In the genomic region with DNA sequence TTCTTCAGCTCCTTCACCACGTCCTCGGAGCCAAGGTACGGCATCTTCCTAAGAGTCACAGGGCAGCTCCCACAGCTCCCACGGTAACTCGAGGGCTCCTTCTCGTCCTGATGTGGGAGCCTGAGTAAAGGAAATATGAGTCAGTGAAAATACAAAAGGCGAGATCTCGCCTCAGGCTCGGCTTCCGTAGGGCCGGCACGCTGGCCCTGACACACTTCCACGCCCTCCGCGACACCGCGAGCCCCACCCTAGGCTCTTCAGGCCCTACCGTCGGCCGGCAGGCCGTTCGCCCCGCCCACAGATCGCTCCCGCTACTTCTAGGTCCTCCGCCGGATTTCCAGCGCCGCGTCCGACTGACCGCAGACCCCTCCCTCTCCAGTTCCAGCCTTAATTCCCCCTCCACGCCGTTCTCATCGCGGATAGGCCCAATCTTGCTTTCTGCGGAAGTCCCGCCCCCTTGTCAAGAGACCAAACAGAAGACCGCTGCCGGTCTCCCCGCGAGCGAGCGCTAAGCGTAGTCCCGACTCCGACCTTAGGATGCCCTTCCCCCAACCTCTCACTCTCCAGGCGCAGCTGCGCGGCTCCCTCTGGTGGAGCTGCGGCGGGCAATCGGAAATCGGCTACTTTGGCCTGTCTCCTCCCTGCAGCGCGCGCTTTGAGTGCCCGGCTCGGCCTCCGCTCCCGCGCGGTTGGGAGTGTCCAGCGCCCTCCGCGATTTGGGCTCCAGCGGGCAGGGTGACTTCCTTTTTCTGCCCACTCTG, we compare ENCODE assay signal across 8 cellular contexts. TPM values are rescaled to one million over a fixed set of nuclear protein-coding genes. Genes with fewer than 3 reads are reported as not detected.
A peak's percentile ranks its signal among the peaks of the same experiment; 100 is the strongest.
DNase-seq lines count a peak whose midpoint lies in the region; ATAC-seq, FAIRE-seq and TF ChIP-seq lines count a peak whose summit lies in the region.

TSS of gene AP4B1 (minus strand) at position 126 of the 761 bp plus-strand sequence. CDS start at position 44, 82 bp downstream.
TSS of gene DCLRE1B (plus strand) at position 653 of the 761 bp plus-strand sequence. CDS start 261 bp downstream, outside the sequence.

- no peaks in the 10 kb centered on the region for H3K4me1 ChIP-seq in H9 (ENCODE audit: insufficient read depth, low read length)

- H3K4me3 Mint-ChIP-seq in H9 (peak within 1 kb of the TSS; percentile 94 to 96), nephron progenitor cell (peak within 1 kb of the TSS; percentile 99)
- peak within 1 kb of the TSS; percentile 92 to 99 for H3K4me3 Mint-ChIP-seq in stimulated activated naive CD8-positive, alpha-beta T cell treated with anti-CD3 and anti-CD28 coated beads, Interleukin-15, amount 100 ng/mL, for 72 hours

- peak within 1 kb of the TSS; percentile 27 for H3K18ac ChIP-seq in H9 (ENCODE audit: insufficient read length, low read depth, low read length)

- H3K4me1 Mint-ChIP-seq in H9 (peaks cover 11% of the 10 kb centered on the region in 2 experiments), nephron progenitor cell (peaks cover 22% of the 10 kb centered on the region)
- peaks cover 67% of the 10 kb centered on the region for H3K4me1 Mint-ChIP-seq in stimulated activated naive CD8-positive, alpha-beta T cell treated with anti-CD3 and anti-CD28 coated beads, Interleukin-15, amount 100 ng/mL, for 72 hours

- ATAC-seq in stimulated activated naive CD8-positive, alpha-beta T cell treated with anti-CD3 and anti-CD28 coated beads, Interleukin-15, amount 100 ng/mL, for 72 hours = peak; percentile 95

- no peak within 1 kb of the TSS for H2AK5ac ChIP-seq in H9 (ENCODE audit: insufficient read length, low read length)

- WGBS in H9 (ENCODE audit: extremely low coverage, insufficient read length, low lambda C conversion rate) = no CpG with 5 or more reads among the region's 67 CpGs

- no peaks in the 10 kb centered on the region for H3K79me1 ChIP-seq in H9 (ENCODE audit: insufficient read depth, low read depth, low read length, poor library complexity, severe bottlenecking)

- H3K4ac ChIP-seq in H9 (ENCODE audit: low read depth, low read length) = no peak within 1 kb of the TSS

- H2AFZ ChIP-seq in H9 (ENCODE audit: low read length) = no peak within 1 kb of the TSS

- no peak within 1 kb of the TSS for H3K56ac ChIP-seq in H9 (ENCODE audit: insufficient read length, low read depth, low read length)

- no peak within 1 kb of the TSS for H3T11ph ChIP-seq in H9 (ENCODE audit: low read length)

- peak within 1 kb of the TSS; percentile 97 to 98 (median 98) for H3K27ac Mint-ChIP-seq in H9
- peak within 1 kb of the TSS; percentile 98 for H3K27ac Mint-ChIP-seq in nephron progenitor cell
- H3K27ac Mint-ChIP-seq in stimulated activated naive CD8-positive, alpha-beta T cell treated with anti-CD3 and anti-CD28 coated beads, Interleukin-15, amount 100 ng/mL, for 72 hours = peak within 1 kb of the TSS; percentile 98 to 99

- H3K27me3 ChIP-seq in H9 (ENCODE audit: insufficient read depth, low read length) = no peaks in the 10 kb centered on the region

- no peak within 1 kb of the TSS for H2BK20ac ChIP-seq in H9 (ENCODE audit: low read depth, low read length, poor library complexity, severe bottlenecking)

- H3K4me3 ChIP-seq in fibroblast of the aortic adventitia (ENCODE audit: low read depth, low read length) = peak within 1 kb of the TSS; percentile 97

- H3K27me3 Mint-ChIP-seq in H9 (ENCODE audit: low read depth) (no peaks in the 10 kb centered on the region), nephron progenitor cell (ENCODE audit: low read depth, poor library complexity) (peaks cover 3% of the 10 kb centered on the region)
- H3K27me3 Mint-ChIP-seq in stimulated activated naive CD8-positive, alpha-beta T cell treated with anti-CD3 and anti-CD28 coated beads, Interleukin-15, amount 100 ng/mL, for 72 hours = no peaks in the 10 kb centered on the region

- H4K8ac ChIP-seq in H9 (replicated peaks; ENCODE audit: insufficient read length, low read depth, low read length) = no peak within 1 kb of the TSS

- no peaks in the 10 kb centered on the region for H3K79me2 ChIP-seq in H9 (ENCODE audit: insufficient read depth, low read length)

- DNase-seq in H9 (peak; percentile 99), M059J (ENCODE audit: low read depth) (peak; percentile 100), SHP77 (lab: John Stamatoyannopoulos, UW) (peak; percentile 99), fibroblast of the aortic adventitia (ENCODE audit: low read depth) (peak; percentile 100), nephron progenitor cell (peak; percentile 95)
- peak; percentile 95 for DNase-seq in activated effector memory CD4-positive, alpha-beta T cell treated with Interleukin-2 at 50 U/mL for 16 hours
- peak; percentile 97 to 99 for DNase-seq in stimulated activated naive CD8-positive, alpha-beta T cell treated with anti-CD3 and anti-CD28 coated beads, Interleukin-15, amount 100 ng/mL, for 72 hours

- peak within 1 kb of the TSS; percentile 56 for H3K9ac ChIP-seq in H9 (ENCODE audit: extremely low read depth, insufficient read length, low read length)

- H3K4me2 ChIP-seq in H9 (ENCODE audit: insufficient read depth, insufficient read length, low read length) = peak within 1 kb of the TSS; percentile 79

- no peak within 1 kb of the TSS for H3K27ac ChIP-seq in H9 (ENCODE audit: insufficient read length, low read depth, low read length)

- H4K20me1 ChIP-seq in H9 (ENCODE audit: control insufficient read depth, insufficient read depth, insufficient read length) = no peaks in the 10 kb centered on the region

- no peaks in the 10 kb centered on the region for H3K9me3 Mint-ChIP-seq in H9
- H3K9me3 Mint-ChIP-seq in nephron progenitor cell = no peaks in the 10 kb centered on the region
- H3K9me3 Mint-ChIP-seq in stimulated activated naive CD8-positive, alpha-beta T cell treated with anti-CD3 and anti-CD28 coated beads, Interleukin-15, amount 100 ng/mL, for 72 hours = no peaks in the 10 kb centered on the region

- H4K91ac ChIP-seq in H9 (ENCODE audit: insufficient read length, low read depth, low read length) = no peak within 1 kb of the TSS

- TF ChIP-seq CTCF in H9 (conservative IDR thresholded peaks at IDR 0.05) = peak; percentile 50; the same call in 2 of the 3 replicates
- TF ChIP-seq CTCF in fibroblast of the aortic adventitia (IDR thresholded peaks at IDR 0.05; ENCODE audit: insufficient read depth, low read length) = peak; percentile 70
- TF ChIP-seq CTCF in nephron progenitor cell (IDR thresholded peaks at IDR 0.05) = no peak

- no peak within 1 kb of the TSS for H2BK5ac ChIP-seq in H9 (ENCODE audit: insufficient read length, low read length)

- peaks cover 11% of the 10 kb centered on the region for H3K23me2 ChIP-seq in H9 (ENCODE audit: insufficient read length, low read depth, low read length, poor library complexity, severe bottlenecking)

- H3K9me3 ChIP-seq in H9 (ENCODE audit: control insufficient read depth, low read depth, low read length) = no peaks in the 10 kb centered on the region

- peak; percentile 99 for FAIRE-seq in G401.6 (lab: Jason Lieb, UNC)

- no peak within 1 kb of the TSS for H3K14ac ChIP-seq in H9 (ENCODE audit: insufficient read depth, low read length)

- H4K5ac ChIP-seq in H9 (ENCODE audit: insufficient read length, low read depth, low read length) = no peak within 1 kb of the TSS

- no peak within 1 kb of the TSS for H2BK12ac ChIP-seq in H9 (ENCODE audit: insufficient read length, low read depth, low read length)

- no peak within 1 kb of the TSS for H2BK15ac ChIP-seq in H9 (ENCODE audit: low read depth, low read length)

- no peak within 1 kb of the TSS for H3K23ac ChIP-seq in H9 (ENCODE audit: insufficient read length, low read depth, low read length)

- H2BK120ac ChIP-seq in H9 (ENCODE audit: low read depth, low read length, poor library complexity, severe bottlenecking) = no peak within 1 kb of the TSS

- peaks cover 0 to 26% (median 19%) of the 10 kb centered on the region in 3 experiments; a peak in 5 of 7 replicates for H3K36me3 Mint-ChIP-seq in H9 (ENCODE audit: insufficient read depth in 1 of 3, low read depth in 3 of 3)
- H3K36me3 Mint-ChIP-seq in nephron progenitor cell (ENCODE audit: low read depth) = peaks cover 25% of the 10 kb centered on the region

RNA-seq across cellular contexts. Expression of gene AP4B1, which starts in this region (rescaled TPM):
- total RNA-seq in H9 (2021) (19.3 and 19.7 TPM in 2 replicates), fibroblast of the aortic adventitia (ENCODE audit: low replicate concordance) (10.9 and 15.4 TPM in 2 replicates)
- total RNA-seq in M059J (2014; rRNA removed; shearing (Covaris generic)) = 17.9 and 18.9 TPM in 2 replicates

RNA-seq across cellular contexts. Expression of gene DCLRE1B, which starts in this region (rescaled TPM):
- total RNA-seq in H9 (2021) (12.0 and 13.4 TPM in 2 replicates), fibroblast of the aortic adventitia (ENCODE audit: low replicate concordance) (2.5 and 14.1 TPM in 2 replicates)
- 16.9 and 19.2 TPM in 2 replicates for total RNA-seq in M059J (2014; rRNA removed; shearing (Covaris generic))
